In the genomic region with DNA sequence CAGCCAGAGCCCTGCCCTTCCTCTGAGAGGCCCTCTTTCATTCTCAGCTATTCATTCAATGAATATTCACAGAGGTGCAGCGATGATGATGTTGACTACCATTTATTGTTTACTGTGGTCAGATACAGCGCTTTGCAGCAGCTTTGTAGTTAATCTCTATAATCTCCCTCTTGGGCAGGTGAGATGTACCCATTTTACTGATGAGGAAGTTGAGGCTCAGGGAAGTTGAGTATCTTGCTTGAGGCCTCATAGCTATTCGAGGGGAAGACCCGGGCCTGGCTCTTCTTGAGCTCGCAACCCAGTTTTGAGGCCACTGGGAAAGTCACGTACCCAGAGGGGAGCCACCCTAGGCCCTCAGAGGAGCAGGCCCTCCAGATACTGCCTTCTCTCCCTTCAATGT, we compare ENCODE assay signal across 1 cellular context.
TF ChIP-seq lines count a peak whose summit lies in the region.

No MANE protein-coding gene starts in this region.

TF ChIP-seq in HepG2, 621 proteins besides CTCF, POLR2A, EP300 and RAD21 (continued from another document):
- TF ChIP-seq, protein P1, sequence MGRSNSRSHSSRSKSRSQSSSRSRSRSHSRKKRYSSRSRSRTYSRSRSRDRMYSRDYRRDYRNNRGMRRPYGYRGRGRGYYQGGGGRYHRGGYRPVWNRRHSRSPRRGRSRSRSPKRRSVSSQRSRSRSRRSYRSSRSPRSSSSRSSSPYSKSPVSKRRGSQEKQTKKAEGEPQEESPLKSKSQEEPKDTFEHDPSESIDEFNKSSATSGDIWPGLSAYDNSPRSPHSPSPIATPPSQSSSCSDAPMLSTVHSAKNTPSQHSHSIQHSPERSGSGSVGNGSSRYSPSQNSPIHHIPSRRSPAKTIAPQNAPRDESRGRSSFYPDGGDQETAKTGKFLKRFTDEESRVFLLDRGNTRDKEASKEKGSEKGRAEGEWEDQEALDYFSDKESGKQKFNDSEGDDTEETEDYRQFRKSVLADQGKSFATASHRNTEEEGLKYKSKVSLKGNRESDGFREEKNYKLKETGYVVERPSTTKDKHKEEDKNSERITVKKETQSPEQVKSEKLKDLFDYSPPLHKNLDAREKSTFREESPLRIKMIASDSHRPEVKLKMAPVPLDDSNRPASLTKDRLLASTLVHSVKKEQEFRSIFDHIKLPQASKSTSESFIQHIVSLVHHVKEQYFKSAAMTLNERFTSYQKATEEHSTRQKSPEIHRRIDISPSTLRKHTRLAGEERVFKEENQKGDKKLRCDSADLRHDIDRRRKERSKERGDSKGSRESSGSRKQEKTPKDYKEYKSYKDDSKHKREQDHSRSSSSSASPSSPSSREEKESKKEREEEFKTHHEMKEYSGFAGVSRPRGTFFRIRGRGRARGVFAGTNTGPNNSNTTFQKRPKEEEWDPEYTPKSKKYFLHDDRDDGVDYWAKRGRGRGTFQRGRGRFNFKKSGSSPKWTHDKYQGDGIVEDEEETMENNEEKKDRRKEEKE (IDR thresholded peaks at IDR 0.05) = no peak
